ENCODE assay signal across 31 cellular contexts in the genomic region with DNA sequence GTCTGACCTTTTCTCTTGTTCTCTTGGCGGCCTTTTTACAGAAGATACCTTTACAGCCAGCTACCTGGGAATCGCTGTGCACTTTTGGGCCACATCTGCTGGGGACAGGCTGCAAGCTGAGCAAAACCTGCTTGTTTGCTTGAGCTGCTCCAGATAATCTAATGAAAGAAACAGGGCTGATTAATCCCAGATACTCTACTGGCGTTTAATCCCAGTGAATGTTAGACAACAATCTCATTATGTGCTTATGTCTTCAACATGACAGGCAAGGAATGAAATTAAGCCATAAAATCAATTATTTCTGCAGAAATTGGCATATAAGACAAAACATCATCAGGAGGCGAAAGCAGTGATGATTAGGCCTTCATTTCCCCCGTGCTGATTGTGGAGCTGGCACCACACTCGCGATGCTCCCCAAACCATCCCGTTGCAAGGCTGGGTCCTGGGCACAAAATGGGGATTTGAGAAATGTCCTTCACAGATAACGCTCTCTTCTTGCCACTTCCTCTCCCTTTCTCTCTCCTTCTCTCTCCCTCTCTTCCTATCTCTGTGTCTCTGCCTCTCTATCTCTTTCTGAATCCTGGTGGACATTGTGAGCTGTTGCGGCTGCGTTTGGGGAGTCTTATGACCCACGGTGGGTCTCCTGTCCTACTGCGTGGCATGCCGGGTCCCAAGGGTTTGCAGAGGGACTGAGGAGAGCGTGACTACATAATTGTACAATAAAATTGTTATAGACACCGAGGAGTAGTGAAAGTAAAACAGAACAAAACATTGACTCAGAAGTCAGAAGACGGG.
"Had no signal": no experiment of that assay in that cellular context is flagged by ENCODE, and none has a peak within 500 bp of the region (broad histone marks: within the 10 kb centered on the region; RNA-seq: fewer than 3 reads in every experiment).

No MANE protein-coding gene starts in this region.

- H3K9me3 Mint-ChIP-seq: activated naive CD8-positive, alpha-beta T cell treated with anti-CD3 and anti-CD28 coated beads, Interleukin-2, amount 50 U/mL, for 24 hours had no signal

- H3K27me3 ChIP-seq: ascending aorta, body of pancreas, SJSA1 had no signal

- FAIRE-seq: bronchial epithelial cell, RCC 7860 had no signal

- H3K9me3 ChIP-seq: ascending aorta, body of pancreas had no signal

- H3K4me1 Mint-ChIP-seq: activated CD4-positive, alpha-beta T cell treated with anti-CD3 and anti-CD28 coated beads, Interleukin-2, amount 10 ng/mL, durations not matched to agents 7 days and 5 days; activated naive CD8-positive, alpha-beta T cell treated with anti-CD3 and anti-CD28 coated beads, Interleukin-2, amount 50 U/mL, for 24 hours; central memory CD8-positive, alpha-beta T cell; T-helper 17 cell had no signal

- H3K27me3 Mint-ChIP-seq: activated CD4-positive, alpha-beta T cell treated with anti-CD3 and anti-CD28 coated beads, Interleukin-2, amount 10 ng/mL, durations not matched to agents 7 days and 5 days had no signal

- DNase-seq: activated CD4-positive, alpha-beta memory T cell treated with anti-CD3 and anti-CD28 coated beads for 36 hours; activated CD4-positive, alpha-beta T cell treated with anti-CD3 and anti-CD28 coated beads, Interleukin-2, amount 10 ng/mL, durations not matched to agents 7 days and 5 days; activated CD4-positive, CD25-positive, alpha-beta regulatory T cell; activated effector memory CD4-positive, alpha-beta T cell treated with Interleukin-2 at 50 U/mL for 16 hours; activated naive CD4-positive, alpha-beta T cell; activated naive CD8-positive, alpha-beta T cell treated with anti-CD3 and anti-CD28 coated beads, Interleukin-2, amount 50 U/mL, for 24 hours; activated T-cell treated with anti-CD3 and anti-CD28 coated beads, Interleukin-2, amount 50 U/mL, for 24 hours; amniotic stem cell; body of pancreas; Kasumi-1; KBM-7; NCI-H1048; NCI-H146; NCI-H187 treated with DMSO at 0.1 percent for 48 hours; NCI-H2081 treated with DMSO at 0.1 percent for 48 hours; NCI-H446; NCI-H524; NCI-H774; NK-92 treated with Interleukin-12 subunit alpha and Interleukin-12 subunit beta, amount 100 ng/mL, for 24 hours; PC-3; SHP77; T-helper 17 cell; T1000 had no signal

- H3K27ac Mint-ChIP-seq: activated CD4-positive, alpha-beta memory T cell treated with anti-CD3 and anti-CD28 coated beads for 36 hours; activated CD4-positive, alpha-beta T cell treated with anti-CD3 and anti-CD28 coated beads, Interleukin-2, amount 10 ng/mL, durations not matched to agents 7 days and 5 days; activated naive CD4-positive, alpha-beta T cell treated with anti-CD3 and anti-CD28 coated beads, Interleukin-2, amount 50 U/mL, for 72 hours; activated naive CD8-positive, alpha-beta T cell treated with anti-CD3 and anti-CD28 coated beads, Interleukin-2, amount 50 U/mL, for 24 hours; activated T-cell treated with anti-CD3 and anti-CD28 coated beads, Interleukin-2, amount 50 U/mL, for 24 hours; activated T-helper 1 cell treated with anti-CD3 and anti-CD28 coated beads, Interleukin-12 subunit alpha, Interleukin-12 subunit beta, Interleukin-2, Interleukin-4 antibody, amounts not matched to agents 30 ng/mL and 10 ng/mL and 1 ng/mL, durations not matched to agents 14 hours and 24 hours and 36 hours; T-helper 17 cell had no signal

- H3K4me3 ChIP-seq: ascending aorta, body of pancreas, SJSA1 had no signal

- H3K4me3 Mint-ChIP-seq: activated CD4-positive, alpha-beta memory T cell treated with anti-CD3 and anti-CD28 coated beads for 36 hours; activated CD4-positive, alpha-beta T cell treated with anti-CD3 and anti-CD28 coated beads, Interleukin-2, amount 10 ng/mL, durations not matched to agents 7 days and 5 days; activated naive CD8-positive, alpha-beta T cell treated with anti-CD3 and anti-CD28 coated beads, Interleukin-2, amount 50 U/mL, for 24 hours; activated T-cell treated with anti-CD3 and anti-CD28 coated beads, Interleukin-2, amount 50 U/mL, for 24 hours; activated T-helper 1 cell treated with anti-CD3 and anti-CD28 coated beads, Interleukin-12 subunit alpha, Interleukin-12 subunit beta, Interleukin-2, Interleukin-4 antibody, amounts not matched to agents 30 ng/mL and 10 ng/mL and 1 ng/mL, durations not matched to agents 14 hours and 24 hours and 36 hours; central memory CD8-positive, alpha-beta T cell; T-helper 17 cell had no signal

- H3K27ac ChIP-seq: ascending aorta, body of pancreas, SJSA1, VCaP had no signal

- H3K4me1 ChIP-seq: ascending aorta, body of pancreas, SJSA1 had no signal

- H3K36me3 ChIP-seq: ascending aorta, SJSA1 had no signal

- H3K36me3 Mint-ChIP-seq: activated CD4-positive, alpha-beta memory T cell treated with anti-CD3 and anti-CD28 coated beads for 36 hours had no signal
